In genomic region chr12:108731866-108732461, GRCh38 we compare ENCODE assay signal across 8 cellular contexts. TPM values are rescaled to one million over a fixed set of nuclear protein-coding genes. Genes with fewer than 3 reads are reported as not detected.
DNase-seq lines count a peak whose midpoint lies in the region; TF ChIP-seq lines count a peak whose summit lies in the region.

No MANE protein-coding gene starts in this region.

- peak; percentile 99 for DNase-seq in ELR (ENCODE audit: low read depth)
- peak; percentile 96 to 100 for DNase-seq in HAP-1 (ENCODE audit: low spot score in 2 of 2)
- peak; percentile 97 for DNase-seq in MG63
- DNase-seq in SIG-M5 (lab: John Stamatoyannopoulos, UW), result peak; percentile 76
- DNase-seq in activated gamma-delta T cell treated with anti-CD3 and anti-CD28 coated beads, Interleukin-2, amount 50 U/mL, for 16 hours (ENCODE audit: low read depth), result peak; percentile 89
- DNase-seq in foreskin fibroblast, result peak; percentile 96 to 99
- peak; percentile 100 for DNase-seq in neural crest cell (ENCODE audit: low read depth, low spot score)

- H3K9me3 ChIP-seq in HAP-1 (no peaks in the 10 kb centered on the region), MG63 (no peaks in the 10 kb centered on the region), stomach smooth muscle (ENCODE audit: control insufficient read depth in 2 of 2, low read length in 2 of 2) (no peaks in the 10 kb centered on the region)

- in situ Hi-C loops in HAP-1 (cut with MboI; ENCODE audit: low sequenced_read_pairs), result no loop called here

- H3K36me3 Mint-ChIP-seq in neural crest cell (ENCODE audit: low read depth), result no peaks in the 10 kb centered on the region

- no peaks in the 10 kb centered on the region for H3K27me3 ChIP-seq in HAP-1 (ENCODE audit: low read depth)
- no peaks in the 10 kb centered on the region for H3K27me3 ChIP-seq in MG63
- no peaks in the 10 kb centered on the region for H3K27me3 ChIP-seq in stomach smooth muscle (ENCODE audit: control insufficient read depth in 1 of 2, insufficient read depth in 2 of 2, low read length in 2 of 2)

- H3K27ac ChIP-seq in stomach smooth muscle (ENCODE audit: low read length), result peak overlapping the region; percentile 98

- no peaks in the 10 kb centered on the region for H3K9me3 Mint-ChIP-seq in neural crest cell

- peaks cover 39% of the 10 kb centered on the region for H3K4me1 Mint-ChIP-seq in neural crest cell

- H3K4me3 ChIP-seq in HAP-1 (peak overlapping the region; percentile 67), MG63 (peak overlapping the region; percentile 87), foreskin fibroblast (ENCODE audit: low read depth in 1 of 2, low read length in 2 of 2) (peak overlapping the region; percentile 90 to 91), stomach smooth muscle (ENCODE audit: low read length in 2 of 2) (peak overlapping the region; percentile 56 to 87)

- H3K4me1 ChIP-seq in HAP-1 (peaks cover 20% of the 10 kb centered on the region), stomach smooth muscle (ENCODE audit: control insufficient read depth, insufficient read depth, low read length) (peaks cover 6% of the 10 kb centered on the region)

- peak overlapping the region; percentile 61 to 80 for H3K9ac ChIP-seq in stomach smooth muscle (ENCODE audit: low read length in 2 of 2)

- H3K36me3 ChIP-seq in HAP-1 (replicated peaks), result no peaks in the 10 kb centered on the region
- H3K36me3 ChIP-seq in MG63, result peaks cover 26% of the 10 kb centered on the region
- no peaks in the 10 kb centered on the region for H3K36me3 ChIP-seq in stomach smooth muscle (ENCODE audit: control insufficient read depth in 2 of 2, insufficient read depth in 2 of 2, low read length in 2 of 2)

- TF ChIP-seq CTCF in foreskin fibroblast (IDR thresholded peaks at IDR 0.05; ENCODE audit: low read depth, low read length), result no peak
- TF ChIP-seq CTCF in neural crest cell (conservative IDR thresholded peaks at IDR 0.05), result peak; percentile 30

- peak overlapping the region; percentile 97 for H3K27ac Mint-ChIP-seq in neural crest cell (ENCODE audit: unreplicated experiment)

- H3K4me3 Mint-ChIP-seq in neural crest cell, result peak overlapping the region; percentile 100

- H3K27me3 Mint-ChIP-seq in neural crest cell (ENCODE audit: low read depth), result no peaks in the 10 kb centered on the region

RNA-seq across cellular contexts. Expression of gene CORO1C, which starts 0.6 kb away (rescaled TPM):
- 228 and 229 TPM in 2 replicates for total RNA-seq in MG63 (2014; rRNA removed; shearing (Covaris generic); ENCODE audit: low replicate concordance)
- 171 and 175 TPM in 2 replicates for total RNA-seq in neural crest cell

Comparison
In these comparisons a context has a peak if more than half of its experiments do, and no peak if none do; other contexts are left out.
1. Peak in every context shown above with its lines: DNase-seq, H3K4me3 ChIP-seq and H3K27ac ChIP-seq.